34 cellular contexts compared by ENCODE assay signal in genomic region chr2:15269043-15269442, GRCh38.
"Had no signal": no experiment of that assay in that cellular context is flagged by ENCODE, and none has a peak within 500 bp of the region (broad histone marks: within the 10 kb centered on the region; RNA-seq: fewer than 3 reads in every experiment).

No MANE protein-coding gene starts in this region.

- FAIRE-seq: astrocyte, bronchial epithelial cell, TTC549 had no signal

- H3K4me3 ChIP-seq: Peyer's patch, SJSA1 had no signal

- H3K27ac ChIP-seq: KMS-11, Peyer's patch, SJSA1 had no signal

- H3K4me1 ChIP-seq: Peyer's patch, SJSA1 had no signal

- H3K27ac Mint-ChIP-seq: activated CD4-positive, alpha-beta T cell treated with anti-CD3 and anti-CD28 coated beads for 36 hours; activated CD4-positive, alpha-beta T cell treated with anti-CD3 and anti-CD28 coated beads, Interleukin-2, amount 10 ng/mL, durations not matched to agents 7 days and 5 days; activated CD8-positive, alpha-beta T cell treated with anti-CD3 and anti-CD28 coated beads, Interleukin-2, amount 10 ng/mL, durations not matched to agents 7 days and 5 days; activated naive CD4-positive, alpha-beta T cell treated with anti-CD3 and anti-CD28 coated beads, Interleukin-2, amount 50 U/mL, for 24 hours; activated naive CD8-positive, alpha-beta T cell treated with anti-CD3 and anti-CD28 coated beads, Interleukin-2, amount 10 ng/mL, durations not matched to agents 7 days and 5 days; activated T-cell treated with anti-CD3 and anti-CD28 coated beads, Interleukin-2, amount 50 U/mL, for 24 hours; activated T-helper 2 cell treated with anti-CD3 and anti-CD28 coated beads, Interferon-gamma antibody, Interleukin-2, Interleukin-4, amounts not matched to agents 10 μg/mL and 5 μg/mL and 100 μg/mL, durations not matched to agents 14 hours and 24 hours and 36 hours; brain; T-helper 1 cell treated with Interleukin-12 subunit alpha and Interleukin-12 subunit beta and Interleukin-4 antibody, amounts not matched to agents 30 μg/mL and 1 μg/mL, for 36 hours; T-helper 2 cell treated with Interferon-gamma antibody and Interleukin-4, amounts not matched to agents 5 μg/mL and 100 μg/mL, for 36 hours had no signal

- H3K4me1 Mint-ChIP-seq: activated CD4-positive, alpha-beta T cell treated with anti-CD3 and anti-CD28 coated beads, Interleukin-2, amount 10 ng/mL, durations not matched to agents 7 days and 5 days; activated naive CD4-positive, alpha-beta T cell treated with anti-CD3 and anti-CD28 coated beads, Interleukin-2, amount 50 U/mL, for 24 hours had no signal

- H3K27me3 Mint-ChIP-seq: activated CD4-positive, alpha-beta T cell treated with anti-CD3 and anti-CD28 coated beads for 36 hours; activated CD4-positive, alpha-beta T cell treated with anti-CD3 and anti-CD28 coated beads, Interleukin-2, amount 10 ng/mL, durations not matched to agents 7 days and 5 days; activated naive CD4-positive, alpha-beta T cell treated with anti-CD3 and anti-CD28 coated beads, Interleukin-2, amount 50 U/mL, for 24 hours; activated naive CD8-positive, alpha-beta T cell treated with anti-CD3 and anti-CD28 coated beads, Interleukin-2, amount 10 ng/mL, durations not matched to agents 7 days and 5 days; activated T-cell treated with anti-CD3 and anti-CD28 coated beads, Interleukin-2, amount 50 U/mL, for 24 hours; brain; central memory CD8-positive, alpha-beta T cell had no signal

- H3K27me3 ChIP-seq: Peyer's patch, SJSA1 had no signal

- H3K9me3 Mint-ChIP-seq: activated CD4-positive, alpha-beta T cell treated with anti-CD3 and anti-CD28 coated beads, Interleukin-2, amount 10 ng/mL, durations not matched to agents 7 days and 5 days; activated naive CD4-positive, alpha-beta T cell treated with anti-CD3 and anti-CD28 coated beads, Interleukin-2, amount 50 U/mL, for 24 hours; activated naive CD8-positive, alpha-beta T cell treated with anti-CD3 and anti-CD28 coated beads, Interleukin-2, amount 10 ng/mL, durations not matched to agents 7 days and 5 days; activated T-cell treated with anti-CD3 and anti-CD28 coated beads, Interleukin-2, amount 50 U/mL, for 24 hours; activated T-helper 2 cell treated with anti-CD3 and anti-CD28 coated beads, Interferon-gamma antibody, Interleukin-2, Interleukin-4, amounts not matched to agents 10 μg/mL and 5 μg/mL and 100 μg/mL, durations not matched to agents 14 hours and 24 hours and 36 hours; brain; central memory CD8-positive, alpha-beta T cell; T-helper 1 cell treated with Interleukin-12 subunit alpha and Interleukin-12 subunit beta and Interleukin-4 antibody, amounts not matched to agents 30 μg/mL and 1 μg/mL, for 36 hours; T-helper 2 cell treated with Interferon-gamma antibody and Interleukin-4, amounts not matched to agents 5 μg/mL and 100 μg/mL, for 36 hours had no signal

- ATAC-seq: activated CD4-positive, alpha-beta T cell treated with anti-CD3 and anti-CD28 coated beads for 36 hours; activated CD4-positive, CD25-positive, alpha-beta regulatory T cell treated with anti-CD3 and anti-CD28 coated beads, Interleukin-2, amount 50 U/mL, for 24 hours; activated CD8-positive, alpha-beta T cell treated with anti-CD3 and anti-CD28 coated beads, Interleukin-2, amount 10 ng/mL, durations not matched to agents 7 days and 5 days had no signal

- H3K4me3 Mint-ChIP-seq: activated CD4-positive, alpha-beta T cell treated with anti-CD3 and anti-CD28 coated beads for 36 hours; activated CD4-positive, alpha-beta T cell treated with anti-CD3 and anti-CD28 coated beads, Interleukin-2, amount 10 ng/mL, durations not matched to agents 7 days and 5 days; activated CD8-positive, alpha-beta T cell treated with anti-CD3 and anti-CD28 coated beads, Interleukin-2, amount 10 ng/mL, durations not matched to agents 7 days and 5 days; activated naive CD4-positive, alpha-beta T cell treated with anti-CD3 and anti-CD28 coated beads, Interleukin-2, amount 50 U/mL, for 24 hours; activated naive CD8-positive, alpha-beta T cell treated with anti-CD3 and anti-CD28 coated beads, Interleukin-2, amount 10 ng/mL, durations not matched to agents 7 days and 5 days; activated T-cell treated with anti-CD3 and anti-CD28 coated beads, Interleukin-2, amount 50 U/mL, for 24 hours; brain; central memory CD8-positive, alpha-beta T cell; T-helper 1 cell treated with Interleukin-12 subunit alpha and Interleukin-12 subunit beta and Interleukin-4 antibody, amounts not matched to agents 30 μg/mL and 1 μg/mL, for 36 hours; T-helper 2 cell treated with Interferon-gamma antibody and Interleukin-4, amounts not matched to agents 5 μg/mL and 100 μg/mL, for 36 hours had no signal

- DNase-seq: activated CD4-positive, alpha-beta T cell treated with anti-CD3 and anti-CD28 coated beads for 36 hours; activated CD4-positive, alpha-beta T cell treated with anti-CD3 and anti-CD28 coated beads, Interleukin-2, amount 10 ng/mL, durations not matched to agents 7 days and 5 days; activated CD4-positive, alpha-beta T cell treated with anti-CD3 and anti-CD28 coated beads, Interleukin-2, amount 50 U/mL, for 48 hours; activated CD8-positive, alpha-beta T cell treated with anti-CD3 and anti-CD28 coated beads, Interleukin-2, amount 10 ng/mL, durations not matched to agents 7 days and 5 days; activated gamma-delta T cell; activated naive CD4-positive, alpha-beta T cell treated with Interleukin-2 at 50 U/mL for 16 hours; activated naive CD8-positive, alpha-beta T cell treated with anti-CD3 and anti-CD28 coated beads, Interleukin-2, amount 10 ng/mL, durations not matched to agents 7 days and 5 days; activated T-cell treated with anti-CD3 and anti-CD28 coated beads, Interleukin-2, amount 50 U/mL, for 24 hours; amygdala; MM.1S; MV-4-11; NCI-H1092; NCI-H1436 treated with DMSO at 0.1 percent for 48 hours; NCI-H1694 treated with DMSO at 0.1 percent for 48 hours; NCI-H2029; NCI-H345; NCI-H524 treated with DMSO at 0.1 percent for 48 hours; NCI-H774; Peyer's patch; RPMI8226; SHP77 treated with DMSO at 0.1 percent for 48 hours; SK-N-SH had no signal

- H3K9ac ChIP-seq: KMS-11, SK-N-SH had no signal

- H3K36me3 ChIP-seq: SJSA1 had no signal

- H3K9me3 ChIP-seq: Peyer's patch, SJSA1, SK-N-SH had no signal
